ENCODE assay signal across 12 cellular contexts in the genomic region with DNA sequence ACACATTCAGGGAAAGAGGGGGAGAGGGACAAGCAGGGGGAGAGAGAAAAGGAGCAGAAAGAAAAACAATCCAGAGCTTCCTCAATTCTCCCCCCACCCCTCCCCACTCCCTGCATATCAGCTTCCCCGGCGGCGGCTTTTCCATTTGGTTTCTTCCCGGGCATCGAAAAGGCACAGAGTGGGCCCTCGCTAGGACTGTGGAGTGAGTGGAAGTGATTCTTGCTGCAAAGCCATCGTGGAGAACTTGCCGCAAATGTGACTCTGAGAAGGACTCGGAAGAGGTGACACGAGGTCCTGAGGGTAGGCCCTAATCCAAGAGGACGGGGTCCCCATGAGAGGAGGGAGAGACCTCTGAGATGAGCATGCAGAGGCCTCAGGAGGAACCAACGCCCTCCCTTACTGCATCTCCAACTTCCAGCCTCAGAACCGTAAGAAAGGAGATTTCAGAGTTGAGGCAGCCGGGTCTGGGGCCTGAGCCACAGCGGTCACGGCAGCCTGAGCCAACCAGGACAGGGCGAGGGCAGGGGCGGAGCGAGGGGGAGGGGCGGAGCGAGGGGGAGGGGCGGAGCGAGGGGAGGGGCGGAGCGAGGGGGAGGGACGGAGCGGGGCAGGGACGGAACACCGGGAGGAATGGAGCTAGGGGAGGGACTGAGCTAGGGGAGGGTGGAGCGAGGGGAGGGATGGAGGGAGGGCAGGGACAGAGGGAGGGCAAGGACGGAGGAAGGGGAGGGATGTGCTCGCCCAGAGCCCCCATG. TPM values are rescaled to one million over a fixed set of nuclear protein-coding genes. Genes with fewer than 3 reads are reported as not detected.
A peak's percentile ranks its signal among the peaks of the same experiment; 100 is the strongest.
DNase-seq lines count a peak whose midpoint lies in the region; ATAC-seq, FAIRE-seq and TF ChIP-seq lines count a peak whose summit lies in the region.
"Had no signal": no experiment of that assay in that cellular context is flagged by ENCODE, and none has a peak within 500 bp of the region (broad histone marks: within the 10 kb centered on the region; RNA-seq: fewer than 3 reads in every experiment).

No MANE protein-coding gene starts in this region.

- no peak overlapping the region for H3K4me2 ChIP-seq in K562 (ENCODE audit: insufficient read depth, low read length)

- H3K4me1 Mint-ChIP-seq in endothelial cell (ENCODE audit: unreplicated experiment) = no peaks in the 10 kb centered on the region
- H3K4me1 Mint-ChIP-seq in stimulated activated naive CD8-positive, alpha-beta T cell treated with anti-CD3 and anti-CD28 coated beads, Interleukin-15, amount 100 ng/mL, for 72 hours = no peaks in the 10 kb centered on the region
- H3K4me1 Mint-ChIP-seq: CD8-positive, alpha-beta memory T cell had no signal

- H3K9me3 Mint-ChIP-seq in endothelial cell (ENCODE audit: unreplicated experiment) = no peaks in the 10 kb centered on the region
- H3K9me3 Mint-ChIP-seq in stimulated activated naive CD8-positive, alpha-beta T cell treated with anti-CD3 and anti-CD28 coated beads, Interleukin-15, amount 100 ng/mL, for 72 hours = peaks cover 0 to 8% of the 10 kb centered on the region in 2 donors

- TF ChIP-seq EP300 in K562 (IDR thresholded peaks at IDR 0.05; ENCODE audit: low read length) = no peak
- TF ChIP-seq EP300 in sigmoid colon (IDR thresholded peaks at IDR 0.05) = no peak

- POLR2A ChIA-PET in HEK293T (lab: Yijun Ruan, JAX) (no interaction called here), K562 (lab: Yijun Ruan, JAX) (interaction anchor here (0.6 kb wide), 1 partner anchor 8 kb away, joined by 3 read pairs; no protein-coding TSS in a partner anchor)

- TF ChIP-seq POLR2A in K562 (conservative IDR thresholded peaks at IDR 0.05) (no peak), sigmoid colon (IDR thresholded peaks at IDR 0.05) (no peak)

- 0 out of 2 replicates have a peak overlapping the region, but pooled peaks have one; percentile 32 for H2AFZ ChIP-seq in K562 (ENCODE audit: low read depth, low read length)

- peak; percentile 85 for ATAC-seq in K562
- ATAC-seq in stimulated activated naive CD8-positive, alpha-beta T cell treated with anti-CD3 and anti-CD28 coated beads, Interleukin-15, amount 100 ng/mL, for 72 hours = no peak
- ATAC-seq in GM19463 (IDR thresholded peaks at IDR 0.05; ENCODE audit: unreplicated experiment) = no peak

- in situ Hi-C loops in K562 (cut with MboI) = no loop called here

- no peaks in the 10 kb centered on the region for H3K9me3 ChIP-seq in K562 (replicated peaks; ENCODE audit: control insufficient read depth, insufficient read depth, low read depth, low read length)
- H3K9me3 ChIP-seq in sigmoid colon = no peaks in the 10 kb centered on the region

- TF ChIP-seq CTCF in K562 (IDR thresholded peaks at IDR 0.05 in 2 of 3, conservative IDR thresholded peaks at IDR 0.05 in 1 of 3; ENCODE audit: insufficient read depth in 2 of 3, low read depth in 1 of 3, low read length in 3 of 3) = no peak
- no peak for TF ChIP-seq CTCF in sigmoid colon (IDR thresholded peaks at IDR 0.05)
- TF ChIP-seq CTCF in endothelial cell (IDR thresholded peaks at IDR 0.05; ENCODE audit: unreplicated experiment) = no peak

- H3K9ac ChIP-seq in K562 (ENCODE audit: insufficient read depth in 1 of 2, low read depth in 2 of 2, low read length in 2 of 2) = no peak overlapping the region

- 32% methylated on average over 12 of the region's 32 CpGs for WGBS in K562 (ENCODE audit: insufficient coverage, low coverage, missing lambda C conversion rate)
- 62 to 85% methylated on average over 32 of the region's 32 CpGs for WGBS in sigmoid colon, 2 donors

- H3K27me3 ChIP-seq in K562 (ENCODE audit: control insufficient read depth in 2 of 2, insufficient read depth in 2 of 2, low read length in 2 of 2) (peaks cover 0 to 8% of the 10 kb centered on the region in 2 experiments; a peak in 1 of 5 replicates), sigmoid colon (peaks cover 0 to 9% (median 0%) of the 10 kb centered on the region in 3 donors)

- peaks cover 10% of the 10 kb centered on the region for H3K27me3 Mint-ChIP-seq in endothelial cell (ENCODE audit: unreplicated experiment)
- peaks cover 14% of the 10 kb centered on the region for H3K27me3 Mint-ChIP-seq in stimulated activated naive CD8-positive, alpha-beta T cell treated with anti-CD3 and anti-CD28 coated beads, Interleukin-15, amount 100 ng/mL, for 72 hours

- no peaks in the 10 kb centered on the region for H3K79me2 ChIP-seq in K562 (ENCODE audit: control insufficient read depth, insufficient read depth, low read length)

- H3K4me3 ChIP-seq in K562 = no peak overlapping the region
- no peak overlapping the region for H3K4me3 ChIP-seq in sigmoid colon

- no peak for TF ChIP-seq RAD21 in K562 (CRISPR knock-in tag; conservative IDR thresholded peaks at IDR 0.05 in 1 of 2, IDR thresholded peaks at IDR 0.05 in 1 of 2)

- intact Hi-C loops in K562 (cut with micrococcal nuclease) = no loop called here
- intact Hi-C loops in sigmoid colon (cut with DNase I) = no loop called here

- H3K36me3 Mint-ChIP-seq in endothelial cell (ENCODE audit: low read depth, unreplicated experiment) = peaks cover 23% of the 10 kb centered on the region

- H3K4me3 Mint-ChIP-seq in endothelial cell (ENCODE audit: unreplicated experiment) = no peak overlapping the region
- no peak overlapping the region for H3K4me3 Mint-ChIP-seq in stimulated activated naive CD8-positive, alpha-beta T cell treated with anti-CD3 and anti-CD28 coated beads, Interleukin-15, amount 100 ng/mL, for 72 hours
- H3K4me3 Mint-ChIP-seq: CD8-positive, alpha-beta memory T cell had no signal

- H3K27ac ChIP-seq in K562 (ENCODE audit: extremely low read depth, low read depth, low read length) (no peak overlapping the region), sigmoid colon (no peak overlapping the region)

- no TSS peak for BruUV-seq in K562 (replicated peaks; lab: Mats Ljungman, UMichigan)

- CTCF ChIA-PET in HEK293T (lab: Yijun Ruan, JAX) = interaction anchor here (1.1 kb wide), 2 partner anchors 10 to 16 kb away, joined by 3 read pairs; no protein-coding TSS in a partner anchor
- CTCF ChIA-PET in K562 (lab: Yijun Ruan, JAX; ENCODE audit: low intra/inter-chr PET ratio) = no interaction called here

- H3K27ac Mint-ChIP-seq in endothelial cell (ENCODE audit: unreplicated experiment) = no peak overlapping the region
- peak overlapping the region in 1 of 2 donors; percentile 89 for H3K27ac Mint-ChIP-seq in stimulated activated naive CD8-positive, alpha-beta T cell treated with anti-CD3 and anti-CD28 coated beads, Interleukin-15, amount 100 ng/mL, for 72 hours
- H3K27ac Mint-ChIP-seq: CD8-positive, alpha-beta memory T cell had no signal

- H3K4me1 ChIP-seq in K562 (replicated peaks in 1 of 2; ENCODE audit: control insufficient read depth in 2 of 2, insufficient read depth in 2 of 2, low read length in 2 of 2) = no peaks in the 10 kb centered on the region
- H3K4me1 ChIP-seq in sigmoid colon = no peaks in the 10 kb centered on the region

- FAIRE-seq in K562 (lab: Jason Lieb, UNC) = no peak
- FAIRE-seq: bronchial epithelial cell had no signal

- no peaks in the 10 kb centered on the region for H3K9me1 ChIP-seq in K562 (ENCODE audit: control insufficient read depth, insufficient read depth, low read length)

- H3K36me3 ChIP-seq in K562 (ENCODE audit: control insufficient read depth, insufficient read depth, low read length) = no peaks in the 10 kb centered on the region
- H3K36me3 ChIP-seq in sigmoid colon = peaks cover 0 to 16% (median 3%) of the 10 kb centered on the region in 4 donors

- no peaks in the 10 kb centered on the region for H4K20me1 ChIP-seq in K562 (replicated peaks; ENCODE audit: control insufficient read depth, insufficient read depth, low read length)

- DNase-seq in HEK293T (ENCODE audit: extremely low spot score) (peak; percentile 57), K562 (ENCODE audit: extremely low read depth in 1 of 4, low spot score in 3 of 4) (peak; percentile 13 to 84 (median 80)), iPS-NIHi7 (ENCODE audit: extremely low spot score) (peak; percentile 84), sigmoid colon (peak; percentile 68), endothelial cell (ENCODE audit: low spot score) (no peak)
- no peak for DNase-seq in stimulated activated naive CD8-positive, alpha-beta T cell treated with anti-CD3 and anti-CD28 coated beads, Interleukin-15, amount 100 ng/mL, for 72 hours
- DNase-seq: activated CD4-positive, alpha-beta T cell treated with anti-CD3 and anti-CD28 coated beads for 1 hour; CD8-positive, alpha-beta memory T cell; hypothalamus; NCI-H2081 treated with DMSO at 0.1 percent for 48 hours had no signal

TF ChIP-seq in K562, 482 proteins besides CTCF, POLR2A, EP300 and RAD21 (continues in another document):
- no peak for TF ChIP-seq ZNF77 (CRISPR knock-in tag; IDR thresholded peaks at IDR 0.05)
- TF ChIP-seq L3MBTL2 (IDR thresholded peaks at IDR 0.05) = peak; percentile 69
- TF ChIP-seq CHD2 (IDR thresholded peaks at IDR 0.05; ENCODE audit: low read depth, low read length) = no peak

RNA-seq across cellular contexts. Expression of a gene that starts 21.2 kb away (rescaled TPM):
- total RNA-seq in K562 (2011; cell fraction: chromatin; rRNA removed; ENCODE audit: low replicate concordance) = 0.28 and 1.8 TPM in 2 replicates
- 0.39 and 1.3 TPM in 2 replicates for total RNA-seq in K562 (2011; cell fraction: nucleolus; rRNA removed)
- total RNA-seq in K562 (2011; cell fraction: nucleoplasm; rRNA removed) = 0.15 TPM in 1 of 2 replicates, not detected in the other
- total RNA-seq in K562 (2014; rRNA removed) = not detected in 2 replicates
- total RNA-seq in K562 (2014; rRNA removed; fragmentation: Illumina TruSeq; extraction: Trizol) = not detected in 2 replicates
- total RNA-seq in K562 (2015; rRNA removed; fragmentation: Illumina TruSeq; extraction: Trizol) = not detected in 2 replicates
- total RNA-seq in K562 (2021) = 0.25 TPM in 1 of 2 replicates, not detected in the other
- 0.07 and 0.14 TPM in 2 replicates for polyA plus RNA-seq in K562 (2011; rRNA removed)
- 0.04 and 0.21 TPM in 2 replicates for polyA plus RNA-seq in K562 (2011; cell fraction: cytosol; rRNA removed)
- polyA plus RNA-seq in K562 (2011; cell fraction: nucleus; rRNA removed) = 0.24 and 2.6 TPM in 2 replicates
- polyA plus RNA-seq in K562 (2012) = 0.11 and 0.16 TPM in 2 replicates
- not detected in 2 replicates for polyA plus RNA-seq in K562 (2014; fragmentation: Illumina TruSeq; extraction: Trizol)
- not detected for polyA plus RNA-seq in K562 (2014; fragmentation: Nextera tagmentation; extraction: Ambion mirVana)
- polyA plus RNA-seq in K562 (2014; rRNA removed) = not detected in 2 replicates
- polyA minus RNA-seq in K562 (2011; rRNA and poly(A)+ RNA removed) = 0.11 TPM in 1 of 2 replicates, not detected in the other
- not detected in 2 replicates for polyA minus RNA-seq in K562 (2011; cell fraction: cytosol; rRNA and poly(A)+ RNA removed)
- 0.11 and 0.54 TPM in 2 replicates for polyA minus RNA-seq in K562 (2011; cell fraction: nucleus; rRNA and poly(A)+ RNA removed)
- 1 to 10 TPM in 3 of 4 donors, under 1 TPM in 1; 0.49 to 3.0 (median 2.4) TPM for total RNA-seq in sigmoid colon
- polyA plus RNA-seq in sigmoid colon = 1 to 10 TPM in 1 of 3 donors, under 1 TPM in 1, not detected in 1; 0.60 to 2.1 TPM
- 5.0 TPM for total RNA-seq in endothelial cell (ENCODE audit: unreplicated experiment)

Comparison
In these comparisons a context has a peak if more than half of its experiments do, and no peak if none do; other contexts are left out.
1. DNase-seq: peak in HEK293T (single experiment), K562 (4 of 4), iPS-NIHi7 (single experiment) and sigmoid colon (single experiment); none in endothelial cell (single experiment) and stimulated activated naive CD8-positive, alpha-beta T cell treated with anti-CD3 and anti-CD28 coated beads, Interleukin-15, amount 100 ng/mL, for 72 hours (0 of 2).